Comparison of ENCODE assay signal across 8 cellular contexts in the genomic region with DNA sequence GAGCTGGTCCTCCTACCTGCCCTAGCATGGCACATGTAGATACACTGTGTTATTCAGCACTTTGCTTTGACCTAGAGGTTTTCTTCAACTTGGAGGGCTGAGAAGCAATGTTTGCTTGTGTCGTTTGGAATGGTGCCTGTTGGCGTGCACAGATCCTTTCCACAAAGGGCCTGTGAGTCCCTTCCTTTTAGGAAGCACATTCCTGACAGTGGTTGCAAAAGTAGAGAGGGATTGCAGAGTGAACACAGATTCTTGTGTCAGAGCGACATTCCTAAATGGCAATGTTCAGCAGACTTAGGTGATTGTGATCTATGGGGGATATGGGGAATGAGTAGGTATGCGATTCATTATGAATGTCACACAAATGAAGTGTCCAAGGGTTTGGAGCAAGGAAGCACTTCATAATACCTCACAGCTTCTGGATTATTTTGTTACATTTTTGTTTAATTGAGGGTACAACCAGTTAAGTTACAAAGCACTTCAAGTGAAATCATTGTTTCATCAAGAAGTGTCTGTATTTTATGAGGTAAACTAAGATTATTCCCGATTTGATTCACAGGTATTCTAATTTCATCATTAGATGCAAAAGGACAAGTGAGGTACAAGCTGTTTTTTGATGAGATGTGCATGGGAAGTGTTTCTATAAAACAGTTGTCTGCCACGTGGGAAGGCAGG. TPM values are rescaled to one million over a fixed set of nuclear protein-coding genes. Genes with fewer than 3 reads are reported as not detected.
DNase-seq lines count a peak whose midpoint lies in the region; TF ChIP-seq lines count a peak whose summit lies in the region.

No MANE protein-coding gene starts in this region.

- no peaks in the 10 kb centered on the region for H3K9me2 ChIP-seq in Karpas-422 (replicated peaks; ENCODE audit: insufficient read depth, low read length)

- in situ Hi-C loops in G401 (cut with HindIII; ENCODE audit: low sequenced_read_pairs) = no loop called here

- peak overlapping the region; percentile 78 for H3K4me2 ChIP-seq in Karpas-422 (ENCODE audit: low read depth, low read length, poor library complexity, severe bottlenecking)

- intact Hi-C loops in A673 (cut with micrococcal nuclease; ENCODE audit: unreplicated experiment) = no loop called here
- intact Hi-C loops in dendritic cell treated with granulocyte-macrophage colony-stimulating factor and Interleukin-4, amounts not matched to agents 40 ng/mL and 50 ng/mL, for 4 days (cut with micrococcal nuclease) = loop anchor here (5.0 to 10.0 kb wide), 3 partner anchors 39 to 122 kb away; a partner anchor contains a TSS

- H3K36me3 Mint-ChIP-seq in dendritic cell treated with granulocyte-macrophage colony-stimulating factor and Interleukin-4, amounts not matched to agents 40 ng/mL and 50 ng/mL, for 4 days (ENCODE audit: low read depth) = peaks cover 37% of the 10 kb centered on the region

- peaks cover 3% of the 10 kb centered on the region; the same call in 1 of the 2 replicates for H4K20me1 ChIP-seq in Karpas-422 (ENCODE audit: insufficient read depth, low read depth, low read length)

- H3K27me3 Mint-ChIP-seq in dendritic cell treated with granulocyte-macrophage colony-stimulating factor and Interleukin-4, amounts not matched to agents 40 ng/mL and 50 ng/mL, for 4 days = no peaks in the 10 kb centered on the region

- peak overlapping the region; percentile 85 for H3K9ac ChIP-seq in Karpas-422 (ENCODE audit: low read length)
- peak overlapping the region; percentile 38 to 59 for H3K9ac ChIP-seq in mucosa of rectum (ENCODE audit: low read depth in 1 of 2, low read length in 2 of 2)

- BruUV-seq in A673 (replicated peaks; lab: Mats Ljungman, UMichigan) = no TSS peak

- peak overlapping the region; percentile 77 for H2AFZ ChIP-seq in Karpas-422 (ENCODE audit: low read length)

- DNase-seq in A673 (ENCODE audit: low spot score) (no peak), Karpas-422 (no peak), retina (no peak), G401 (ENCODE audit: low spot score) (no peak), NCI-H1930 (lab: John Stamatoyannopoulos, UW) (no peak), putamen (ENCODE audit: low spot score) (no peak)

- CTCF ChIA-PET in A673 (lab: Charles Lee) = interaction anchor here (1.1 kb wide), 1 partner anchor 64 kb away, joined by 5 read pairs; no protein-coding TSS in a partner anchor

- POLR2A ChIA-PET in A673 (lab: Charles Lee; ENCODE audit: low non-redundant PET) = no interaction called here

- H3K79me2 ChIP-seq in Karpas-422 (ENCODE audit: low read length) = peaks cover 41% of the 10 kb centered on the region

- peak overlapping the region; percentile 89 for H3K27ac Mint-ChIP-seq in dendritic cell treated with granulocyte-macrophage colony-stimulating factor and Interleukin-4, amounts not matched to agents 40 ng/mL and 50 ng/mL, for 4 days

- TF ChIP-seq CTCF in A673 (conservative IDR thresholded peaks at IDR 0.05; ENCODE audit: low read depth, low read length) = no peak

- H3K4me1 Mint-ChIP-seq in dendritic cell treated with granulocyte-macrophage colony-stimulating factor and Interleukin-4, amounts not matched to agents 40 ng/mL and 50 ng/mL, for 4 days (ENCODE audit: low read depth) = peaks cover 31% of the 10 kb centered on the region

- H3K36me3 ChIP-seq in A673 (ENCODE audit: insufficient read depth, low read length, poor library complexity, severe bottlenecking) = no peaks in the 10 kb centered on the region
- H3K36me3 ChIP-seq in Karpas-422 (ENCODE audit: insufficient read depth, low read length) = peaks cover 15% of the 10 kb centered on the region
- H3K36me3 ChIP-seq in mucosa of rectum (ENCODE audit: control insufficient read depth in 2 of 2, insufficient read depth in 2 of 2, low read length in 2 of 2) = no peaks in the 10 kb centered on the region

- H3K27me3 ChIP-seq in A673 (replicated peaks; ENCODE audit: insufficient read depth, low read depth, low read length, poor library complexity) = no peaks in the 10 kb centered on the region
- H3K27me3 ChIP-seq in Karpas-422 (ENCODE audit: low read length) = no peaks in the 10 kb centered on the region
- no peaks in the 10 kb centered on the region for H3K27me3 ChIP-seq in mucosa of rectum (ENCODE audit: control insufficient read depth in 2 of 2, insufficient read depth in 2 of 2, low read length in 2 of 2)

- H3K9me3 Mint-ChIP-seq in dendritic cell treated with granulocyte-macrophage colony-stimulating factor and Interleukin-4, amounts not matched to agents 40 ng/mL and 50 ng/mL, for 4 days = no peaks in the 10 kb centered on the region

- H3K4me3 ChIP-seq in A673 (ENCODE audit: low read depth, low read length, poor library complexity, severe bottlenecking) (peak overlapping the region; percentile 55), Karpas-422 (ENCODE audit: low read length) (peak overlapping the region; percentile 94), mucosa of rectum (ENCODE audit: low read length in 2 of 2) (peak overlapping the region; percentile 73 to 93)

- H3K9me3 ChIP-seq in A673 (ENCODE audit: low read depth, low read length, poor library complexity, severe bottlenecking) (no peaks in the 10 kb centered on the region), Karpas-422 (ENCODE audit: low read length) (no peaks in the 10 kb centered on the region), mucosa of rectum (ENCODE audit: control insufficient read depth in 2 of 2, low read length in 2 of 2) (no peaks in the 10 kb centered on the region)

- H3K27ac ChIP-seq in A673 (ENCODE audit: low read depth, low read length, poor library complexity, severe bottlenecking) (no peak overlapping the region), Karpas-422 (ENCODE audit: low read length) (peak overlapping the region; percentile 71), mucosa of rectum (ENCODE audit: low read depth in 2 of 2, low read length in 2 of 2) (no peak overlapping the region)

- peak overlapping the region; percentile 94 for H3K4me3 Mint-ChIP-seq in dendritic cell treated with granulocyte-macrophage colony-stimulating factor and Interleukin-4, amounts not matched to agents 40 ng/mL and 50 ng/mL, for 4 days

- H3K4me1 ChIP-seq in A673 (ENCODE audit: insufficient read depth, low read length, poor library complexity, severe bottlenecking) = no peaks in the 10 kb centered on the region
- H3K4me1 ChIP-seq in Karpas-422 (ENCODE audit: low read length) = peaks cover 56% of the 10 kb centered on the region
- H3K4me1 ChIP-seq in mucosa of rectum (ENCODE audit: control insufficient read depth in 2 of 2, insufficient read depth in 2 of 2, low read length in 2 of 2) = peaks cover 6 to 14% of the 10 kb centered on the region in 2 donors

RNA-seq across cellular contexts. Expression of a gene that starts 0.7 kb away (rescaled TPM):
- total RNA-seq in A673 (2021) = 0.82 and 1.0 TPM in 2 replicates
- total RNA-seq in Karpas-422 (2014; rRNA removed; shearing (Covaris generic); ENCODE audit: low replicate concordance) = 28.1 and 36.4 TPM in 2 replicates
- under 0.01 TPM in 1 of 2 replicates, not detected in the other for total RNA-seq in G401 (2014; rRNA removed; shearing (Covaris generic))

Comparison
In these comparisons a context has a peak if more than half of its experiments do, and no peak if none do; other contexts are left out.
1. RNA of a gene that starts 0.7 kb away (total RNA-seq): 28.1 to 36.4 TPM in Karpas-422; 0.82 to 1.0 TPM in A673 and under 0.01 TPM in G401; every median in the first group is over 10 times any median in the second.
2. Peak in every context shown above with its lines, with median percentiles within 50 percentile points of each other: H3K4me3 ChIP-seq.